8 cellular contexts compared by ENCODE assay signal in genomic region chr18:58716046-58716766, GRCh38. TPM values are rescaled to one million over a fixed set of nuclear protein-coding genes. Genes with fewer than 3 reads are reported as not detected.
DNase-seq lines count a peak whose midpoint lies in the region; ATAC-seq and TF ChIP-seq lines count a peak whose summit lies in the region.

No MANE protein-coding gene starts in this region.

- peaks cover 46% of the 10 kb centered on the region for H3K4me1 Mint-ChIP-seq in activated CD4-positive, alpha-beta T cell treated with anti-CD3 and anti-CD28 coated beads for 36 hours
- H3K4me1 Mint-ChIP-seq in WTC11, result peaks cover 2% of the 10 kb centered on the region; the same call in 1 of the 2 replicates
- H3K4me1 Mint-ChIP-seq in osteocyte (ENCODE audit: unreplicated experiment), result peaks cover 3% of the 10 kb centered on the region

- ATAC-seq in activated CD4-positive, alpha-beta T cell treated with anti-CD3 and anti-CD28 coated beads for 36 hours, result peak; percentile 76
- ATAC-seq in HG02852 (IDR thresholded peaks at IDR 0.05; ENCODE audit: unreplicated experiment), result peak; percentile 71
- no peak for ATAC-seq in WTC11
- no peak for ATAC-seq in HG03565 (IDR thresholded peaks at IDR 0.05; ENCODE audit: unreplicated experiment)

- H3K36me3 Mint-ChIP-seq in activated CD4-positive, alpha-beta T cell treated with anti-CD3 and anti-CD28 coated beads for 36 hours (ENCODE audit: low read depth), result peaks cover 36% of the 10 kb centered on the region
- H3K36me3 Mint-ChIP-seq in WTC11 (no peaks in the 10 kb centered on the region), osteocyte (ENCODE audit: unreplicated experiment) (peaks cover 27% of the 10 kb centered on the region)

- TF ChIP-seq CTCF in WTC11 (IDR thresholded peaks at IDR 0.05) (no peak), osteocyte (IDR thresholded peaks at IDR 0.05) (no peak)

- peak overlapping the region; percentile 81 for H3K27ac Mint-ChIP-seq in activated CD4-positive, alpha-beta T cell treated with anti-CD3 and anti-CD28 coated beads for 36 hours
- 0 out of 2 replicates have a peak overlapping the region, but pooled peaks have one; percentile 3 for H3K27ac Mint-ChIP-seq in WTC11
- H3K27ac Mint-ChIP-seq in osteocyte (ENCODE audit: unreplicated experiment), result peak overlapping the region; percentile 25

- no peak overlapping the region for H3K4me3 Mint-ChIP-seq in activated CD4-positive, alpha-beta T cell treated with anti-CD3 and anti-CD28 coated beads for 36 hours
- H3K4me3 Mint-ChIP-seq in WTC11 (no peak overlapping the region), osteocyte (ENCODE audit: unreplicated experiment) (no peak overlapping the region)

- H3K9me3 Mint-ChIP-seq in activated CD4-positive, alpha-beta T cell treated with anti-CD3 and anti-CD28 coated beads for 36 hours (ENCODE audit: low read depth), result no peaks in the 10 kb centered on the region
- no peaks in the 10 kb centered on the region for H3K9me3 Mint-ChIP-seq in WTC11
- H3K9me3 Mint-ChIP-seq in osteocyte (ENCODE audit: unreplicated experiment), result no peaks in the 10 kb centered on the region

- POLR2A ChIA-PET in activated CD4-positive, alpha-beta T cell treated with anti-CD3 and anti-CD28 coated beads for 36 hours (lab: Charles Lee), result interaction anchor here (0.6 kb wide), 1 partner anchor 604 kb away, joined by 3 read pairs; no protein-coding TSS in a partner anchor
- POLR2A ChIA-PET in WTC11 (lab: Charles Lee), result no interaction called here

- CTCF ChIA-PET in activated CD4-positive, alpha-beta T cell treated with anti-CD3 and anti-CD28 coated beads for 36 hours (lab: Charles Lee), result interaction anchor here (1.1 to 1.5 kb wide), 2 partner anchors 11 to 48 kb away, joined by 3 to 4 read pairs; no protein-coding TSS in a partner anchor
- CTCF ChIA-PET in WTC11 (lab: Charles Lee), result interaction anchor here (0.7 to 1.8 kb wide), 2 partner anchors 48 to 190 kb away, joined by 3 to 15 read pairs; no protein-coding TSS in a partner anchor

- no peaks in the 10 kb centered on the region for H3K27me3 Mint-ChIP-seq in activated CD4-positive, alpha-beta T cell treated with anti-CD3 and anti-CD28 coated beads for 36 hours
- H3K27me3 Mint-ChIP-seq in WTC11 (ENCODE audit: low read depth) (no peaks in the 10 kb centered on the region), osteocyte (ENCODE audit: unreplicated experiment) (no peaks in the 10 kb centered on the region)

- no peak for DNase-seq in activated CD4-positive, alpha-beta T cell treated with anti-CD3 and anti-CD28 coated beads for 36 hours
- DNase-seq in activated CD4-positive, alpha-beta T cell treated with anti-CD3 and anti-CD28 coated beads, Interleukin-2, amount 50 U/mL, for 4 hours, result no peak
- DNase-seq in WTC11 (ENCODE audit: low spot score), result no peak
- DNase-seq in osteocyte (ENCODE audit: extremely low spot score, unreplicated experiment), result no peak
- DNase-seq in NCI-H2081 (lab: John Stamatoyannopoulos, UW), result no peak
- DNase-seq in SHP77 treated with DMSO at 0.1 percent for 48 hours (lab: John Stamatoyannopoulos, UW), result no peak

- intact Hi-C loops in activated CD4-positive, alpha-beta T cell treated with anti-CD3 and anti-CD28 coated beads for 36 hours (cut with DNase I, micrococcal nuclease), result no loop called here

TF ChIP-seq in WTC11, 78 proteins besides CTCF, POLR2A, EP300 and RAD21:
- TF ChIP-seq, protein P1, sequence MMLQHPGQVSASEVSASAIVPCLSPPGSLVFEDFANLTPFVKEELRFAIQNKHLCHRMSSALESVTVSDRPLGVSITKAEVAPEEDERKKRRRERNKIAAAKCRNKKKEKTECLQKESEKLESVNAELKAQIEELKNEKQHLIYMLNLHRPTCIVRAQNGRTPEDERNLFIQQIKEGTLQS (CRISPR knock-in tag; conservative IDR thresholded peaks at IDR 0.05), result no peak
- TF ChIP-seq FOXP4 (CRISPR knock-in tag; IDR thresholded peaks at IDR 0.05) (no peak), TP53 (CRISPR knock-in tag; IDR thresholded peaks at IDR 0.05) (no peak), CREB1 (CRISPR knock-in tag; IDR thresholded peaks at IDR 0.05) (no peak), ZNF219 (CRISPR knock-in tag; IDR thresholded peaks at IDR 0.05; ENCODE audit: borderline replicate concordance) (no peak)
- TF ChIP-seq, protein P2, sequence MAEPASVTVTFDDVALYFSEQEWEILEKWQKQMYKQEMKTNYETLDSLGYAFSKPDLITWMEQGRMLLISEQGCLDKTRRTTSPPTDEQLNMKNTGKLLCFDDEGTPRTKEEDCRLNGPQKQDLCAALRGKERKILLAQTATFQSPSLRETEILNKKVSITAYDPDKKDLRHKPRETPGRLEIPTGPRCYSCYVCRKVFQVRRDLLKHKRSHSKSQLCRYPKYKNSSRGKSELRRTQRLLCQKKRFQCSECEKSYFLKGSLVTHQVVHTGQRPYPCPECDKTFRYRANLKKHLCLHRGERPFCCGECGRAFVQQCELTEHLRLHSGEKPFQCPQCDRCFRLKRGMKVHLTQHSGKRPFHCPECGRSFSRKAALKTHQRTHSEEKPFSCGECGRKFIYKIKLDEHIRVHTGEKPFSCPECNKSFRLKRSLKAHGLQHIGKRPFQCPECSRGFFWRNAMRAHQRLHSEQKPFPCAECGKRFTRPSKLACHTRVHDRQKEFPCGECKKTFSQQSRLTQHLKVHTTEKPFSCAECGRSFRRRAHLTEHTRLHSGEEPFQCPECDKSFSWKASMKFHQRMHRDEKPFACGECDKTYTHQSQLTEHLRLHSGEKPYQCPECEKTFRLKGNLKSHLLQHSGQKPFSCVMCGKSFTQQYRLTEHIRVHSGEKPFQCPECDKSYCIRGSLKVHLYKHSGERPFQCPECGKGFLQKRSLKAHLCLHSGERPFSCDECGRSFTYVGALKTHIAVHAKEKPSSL (CRISPR knock-in tag; conservative IDR thresholded peaks at IDR 0.05), result no peak

RNA-seq across cellular contexts. Expression of gene MALT1, which starts 44.9 kb away (rescaled TPM):
- total RNA-seq in activated CD4-positive, alpha-beta T cell treated with anti-CD3 and anti-CD28 coated beads for 36 hours, result 10 to 100 TPM; 39.3 to 40.5 TPM
- total RNA-seq in WTC11 (2021), result 11.2 to 13.6 TPM (median 13.2 TPM) in 3 replicates
- 28.1 and 28.8 TPM in 2 replicates for total RNA-seq in osteocyte

Comparison
In these comparisons a context has a peak if more than half of its experiments do, and no peak if none do; other contexts are left out.
1. ATAC-seq: peak in activated CD4-positive, alpha-beta T cell treated with anti-CD3 and anti-CD28 coated beads for 36 hours (single experiment) and HG02852 (single experiment); none in WTC11 (single experiment) and HG03565 (single experiment).
2. H3K27ac Mint-ChIP-seq: peak in every context shown above with its lines; median percentile 81 in activated CD4-positive, alpha-beta T cell treated with anti-CD3 and anti-CD28 coated beads for 36 hours; 25 in osteocyte; 3 in WTC11.